Comparison of ENCODE assay signal across 18 cellular contexts in the genomic region with DNA sequence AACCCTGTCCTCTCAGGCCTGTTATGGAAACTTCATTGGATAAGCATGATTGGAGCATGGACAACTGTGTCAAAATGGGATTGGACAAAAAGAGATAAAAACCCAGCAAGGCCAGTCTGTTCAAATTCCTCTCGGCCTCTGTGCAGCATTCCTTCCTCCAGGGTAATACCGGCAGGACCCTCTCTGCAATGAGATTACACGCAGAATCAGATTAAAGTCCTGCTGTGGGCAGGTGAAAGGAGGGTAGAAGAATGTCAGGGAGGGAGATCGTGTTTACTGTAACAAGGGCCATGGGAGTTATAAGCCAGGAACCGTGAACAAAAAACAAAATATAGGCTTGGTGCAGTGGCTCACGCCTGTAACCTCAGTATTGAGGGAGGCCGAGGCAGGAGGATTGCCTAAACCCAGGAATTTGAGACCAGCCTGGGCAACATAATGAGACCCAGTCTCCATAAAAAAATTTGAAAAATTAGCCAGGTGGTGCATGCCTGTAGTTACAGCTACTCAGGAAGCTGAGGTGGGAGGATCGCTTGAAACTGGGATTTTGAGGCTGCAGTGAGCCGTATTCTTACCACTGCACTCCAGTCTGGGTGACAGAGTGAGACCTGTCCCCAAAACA. TPM values are rescaled to one million over a fixed set of nuclear protein-coding genes. Genes with fewer than 3 reads are reported as not detected.
DNase-seq lines count a peak whose midpoint lies in the region; ATAC-seq and TF ChIP-seq lines count a peak whose summit lies in the region.
"Had no signal": no experiment of that assay in that cellular context is flagged by ENCODE, and none has a peak within 500 bp of the region (broad histone marks: within the 10 kb centered on the region; RNA-seq: fewer than 3 reads in every experiment).

No MANE protein-coding gene starts in this region.

- peaks cover 5% of the 10 kb centered on the region for H3K27me3 Mint-ChIP-seq in endodermal cell (ENCODE audit: insufficient read depth)
- H3K27me3 Mint-ChIP-seq in neural crest cell (ENCODE audit: low read depth) = peaks cover 6% of the 10 kb centered on the region
- peaks cover 2% of the 10 kb centered on the region for H3K27me3 Mint-ChIP-seq in activated naive CD4-positive, alpha-beta T cell treated with anti-CD3 and anti-CD28 coated beads for 36 hours (ENCODE audit: low read depth)

- H3K4me3 ChIP-seq in brain microvascular endothelial cell (ENCODE audit: low read depth, low read length) (no peak overlapping the region), endodermal cell (ENCODE audit: low read length) (no peak overlapping the region)
- H3K4me3 ChIP-seq: GM23338 had no signal

- H3K27me3 ChIP-seq in brain microvascular endothelial cell (replicated peaks) (no peaks in the 10 kb centered on the region), endodermal cell (ENCODE audit: control insufficient read depth, insufficient read depth, low read length, poor library complexity, severe bottlenecking) (no peaks in the 10 kb centered on the region)

- DNase-seq in NCI-H82 (lab: John Stamatoyannopoulos, UW) (peak; percentile 31), NCI-H82 treated with DMSO at 0.1 percent for 48 hours (lab: John Stamatoyannopoulos, UW; ENCODE audit: unreplicated experiment) (no peak), brain microvascular endothelial cell (no peak), endodermal cell (no peak), neural crest cell (ENCODE audit: low read depth, low spot score) (no peak), SIG-M5 treated with dmso at 0.1 percent for 504 hours (lab: John Stamatoyannopoulos, UW; ENCODE audit: unreplicated experiment) (no peak)
- no peak for DNase-seq in activated naive CD4-positive, alpha-beta T cell treated with anti-CD3 and anti-CD28 coated beads for 36 hours
- DNase-seq: Calu3, DMS79, EL, H7 had no signal

- in situ Hi-C loops in brain microvascular endothelial cell (cut with HindIII; ENCODE audit: low pct_ligation_motif_present, low sequenced_read_pairs) = no loop called here

- peaks cover 14% of the 10 kb centered on the region for H3K9me3 ChIP-seq in endodermal cell (ENCODE audit: control insufficient read depth, low read length)

- intact Hi-C loops in activated naive CD4-positive, alpha-beta T cell treated with anti-CD3 and anti-CD28 coated beads for 36 hours (cut with micrococcal nuclease) = no loop called here

- H3K9me3 Mint-ChIP-seq in endodermal cell = peaks cover 18% of the 10 kb centered on the region
- peaks cover 11% of the 10 kb centered on the region for H3K9me3 Mint-ChIP-seq in neural crest cell
- peaks cover 5% of the 10 kb centered on the region for H3K9me3 Mint-ChIP-seq in activated naive CD4-positive, alpha-beta T cell treated with anti-CD3 and anti-CD28 coated beads for 36 hours

- no peak for ATAC-seq in GM18519 (IDR thresholded peaks at IDR 0.05; ENCODE audit: low FRiP score, unreplicated experiment)
- ATAC-seq: GM23338 had no signal

- peaks cover 21% of the 10 kb centered on the region for H3K4me1 ChIP-seq in endodermal cell (ENCODE audit: control insufficient read depth, insufficient read depth, low read length)

- CTCF ChIA-PET in activated naive CD4-positive, alpha-beta T cell treated with anti-CD3 and anti-CD28 coated beads for 36 hours (lab: Charles Lee) = no interaction called here

- H3K36me3 Mint-ChIP-seq in endodermal cell (ENCODE audit: low read depth) = peaks cover 7% of the 10 kb centered on the region
- H3K36me3 Mint-ChIP-seq in neural crest cell (ENCODE audit: low read depth) = peaks cover 2% of the 10 kb centered on the region
- no peaks in the 10 kb centered on the region for H3K36me3 Mint-ChIP-seq in activated naive CD4-positive, alpha-beta T cell treated with anti-CD3 and anti-CD28 coated beads for 36 hours (ENCODE audit: low read depth)

- 92 to 94% methylated on average over 8 to 9 of the region's 9 CpGs for WGBS in endodermal cell (ENCODE audit: insufficient coverage in 1 of 2, insufficient read length in 1 of 2), 2 experiments

- H3K27ac Mint-ChIP-seq in endodermal cell (peak overlapping the region; percentile 39), neural crest cell (ENCODE audit: unreplicated experiment) (peak overlapping the region; percentile 51)
- no peak overlapping the region for H3K27ac Mint-ChIP-seq in activated naive CD4-positive, alpha-beta T cell treated with anti-CD3 and anti-CD28 coated beads for 36 hours
- H3K27ac Mint-ChIP-seq: CD14-positive monocyte, GM23338 had no signal

- H3K4me3 Mint-ChIP-seq in endodermal cell (no peak overlapping the region), neural crest cell (no peak overlapping the region)
- H3K4me3 Mint-ChIP-seq in activated naive CD4-positive, alpha-beta T cell treated with anti-CD3 and anti-CD28 coated beads for 36 hours = no peak overlapping the region
- H3K4me3 Mint-ChIP-seq: CD14-positive monocyte, GM23338 had no signal

- TF ChIP-seq CTCF in brain microvascular endothelial cell (IDR thresholded peaks at IDR 0.05; ENCODE audit: low read depth, low read length, missing control alignments) (peak; percentile 21), endodermal cell (conservative IDR thresholded peaks at IDR 0.05) (peak; percentile 56), neural crest cell (conservative IDR thresholded peaks at IDR 0.05) (no peak)

- peaks cover 43% of the 10 kb centered on the region for H3K4me1 Mint-ChIP-seq in endodermal cell
- peaks cover 4% of the 10 kb centered on the region for H3K4me1 Mint-ChIP-seq in neural crest cell
- peaks cover 1% of the 10 kb centered on the region for H3K4me1 Mint-ChIP-seq in activated naive CD4-positive, alpha-beta T cell treated with anti-CD3 and anti-CD28 coated beads for 36 hours (ENCODE audit: low read depth)

- H3K27ac ChIP-seq in brain microvascular endothelial cell (no peak overlapping the region), endodermal cell (ENCODE audit: low read depth, low read length) (no peak overlapping the region)
- H3K27ac ChIP-seq: 22Rv1 had no signal

- H3K9ac ChIP-seq in endodermal cell (ENCODE audit: extremely low read depth, low read length, poor library complexity, severe bottlenecking) = peak overlapping the region; percentile 14

- H3K36me3 ChIP-seq in brain microvascular endothelial cell (replicated peaks) (no peaks in the 10 kb centered on the region), endodermal cell (ENCODE audit: control insufficient read depth, insufficient read depth, low read length) (no peaks in the 10 kb centered on the region)

RNA-seq across cellular contexts. Expression of a gene that starts 5.6 kb away (rescaled TPM):
- total RNA-seq in endodermal cell (10 to 100 TPM; 36.7 to 47.6 TPM), neural crest cell (22.4 and 23.0 TPM in 2 replicates)
- polyA plus RNA-seq in endodermal cell (2013, experiment 1 of 2) = 20.3 TPM
- 20.0 TPM for polyA plus RNA-seq in endodermal cell (2013, experiment 2 of 2)
- total RNA-seq in activated naive CD4-positive, alpha-beta T cell treated with anti-CD3 and anti-CD28 coated beads for 36 hours = 10 to 100 TPM; 35.0 to 36.0 TPM

RNA-seq across cellular contexts. Expression of a gene that starts 34.2 kb away (rescaled TPM):
- total RNA-seq in endodermal cell (not detected), neural crest cell (0.40 TPM in 1 of 2 replicates, not detected in the other)
- polyA plus RNA-seq in endodermal cell (2013, experiment 1 of 2) = not detected
- polyA plus RNA-seq in endodermal cell (2013, experiment 2 of 2) = not detected
- not detected for total RNA-seq in activated naive CD4-positive, alpha-beta T cell treated with anti-CD3 and anti-CD28 coated beads for 36 hours
- total RNA-seq: Calu3, H7, HT-29 had no signal
- polyA plus RNA-seq: BJ, CD14-positive monocyte, GM23338 had no signal

RNA-seq across cellular contexts. Expression of a gene that starts 52.5 kb away (rescaled TPM):
- total RNA-seq in endodermal cell (not detected), neural crest cell (not detected in 2 replicates)
- not detected for polyA plus RNA-seq in endodermal cell (2013, experiment 1 of 2)
- not detected for polyA plus RNA-seq in endodermal cell (2013, experiment 2 of 2)
- not detected for total RNA-seq in activated naive CD4-positive, alpha-beta T cell treated with anti-CD3 and anti-CD28 coated beads for 36 hours
- total RNA-seq: A673, Calu3, GM23338, H7, HT-29 had no signal
- polyA plus RNA-seq: BJ, CD14-positive monocyte, GM23338 had no signal
